Comparison of ENCODE assay signal across 8 cellular contexts in the genomic region with DNA sequence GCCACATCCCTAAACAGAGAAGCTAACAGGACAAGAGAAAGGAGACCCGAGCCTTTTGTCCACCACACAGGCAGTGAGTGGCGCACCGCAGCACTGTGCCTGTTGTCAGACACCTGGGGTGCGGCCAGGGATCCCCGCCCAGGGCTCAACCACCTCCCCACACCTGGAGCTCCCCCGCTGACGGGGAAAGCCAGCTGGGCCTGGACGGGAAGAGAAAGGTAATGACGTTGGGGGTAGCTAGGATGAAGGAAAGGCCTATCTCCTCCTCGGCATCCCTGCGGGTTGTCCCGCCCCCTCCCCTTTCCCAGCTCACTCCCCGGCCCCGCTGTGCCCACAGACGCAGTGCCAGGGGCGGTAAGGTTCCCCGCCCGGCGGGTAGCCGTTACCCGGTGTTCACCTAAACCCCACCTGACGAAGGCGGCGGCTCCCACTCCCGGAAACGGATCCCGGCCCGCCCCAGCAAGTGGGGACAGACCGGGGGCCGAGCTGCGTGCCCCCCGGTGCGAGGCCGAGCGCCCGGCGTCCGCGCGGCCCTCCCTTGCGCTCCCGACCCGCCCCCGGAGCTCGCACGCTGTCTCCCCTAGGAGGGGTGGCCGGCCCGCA. TPM values are rescaled to one million over a fixed set of nuclear protein-coding genes. Genes with fewer than 3 reads are reported as not detected.
DNase-seq lines count a peak whose midpoint lies in the region; ATAC-seq, FAIRE-seq and TF ChIP-seq lines count a peak whose summit lies in the region.

No MANE protein-coding gene starts in this region.

- H3K9me3 Mint-ChIP-seq in WTC11: no peaks in the 10 kb centered on the region
- H3K9me3 Mint-ChIP-seq in stimulated activated naive B cell treated with anti-CD40 and anti-IgM and Interleukin-4, amounts not matched to agents 10 μg/mL and 1 μg/mL and 100 μg/mL, for 72 hours: no peaks in the 10 kb centered on the region

- no peak for FAIRE-seq in A549 (lab: Jason Lieb, UNC)

- H3K36me3 ChIP-seq in lung (ENCODE audit: control insufficient read depth in 2 of 2, insufficient read depth in 2 of 2, low read length in 2 of 2): peaks cover 16 to 35% of the 10 kb centered on the region in 2 donors

- no peak for TF ChIP-seq RAD21 in A549 (conservative IDR thresholded peaks at IDR 0.05 in 1 of 2, IDR thresholded peaks at IDR 0.05 in 1 of 2)

- no peak for TF ChIP-seq EP300 in A549 (IDR thresholded peaks at IDR 0.05)

- H3K4me3 Mint-ChIP-seq in WTC11: peak overlapping the region; percentile 89
- peak overlapping the region; percentile 91 to 92 for H3K4me3 Mint-ChIP-seq in stimulated activated naive B cell treated with anti-CD40 and anti-IgM and Interleukin-4, amounts not matched to agents 10 μg/mL and 1 μg/mL and 100 μg/mL, for 72 hours

- ATAC-seq in A549: peak; percentile 41 to 59
- ATAC-seq in HG03565 (IDR thresholded peaks at IDR 0.05; ENCODE audit: unreplicated experiment): peak; percentile 2
- peak; percentile 0; the same call in 1 of the 2 replicates for ATAC-seq in WTC11
- ATAC-seq in lung (ENCODE audit: insufficient read depth, low FRiP score): peak; percentile 32
- ATAC-seq in stimulated activated naive B cell treated with anti-CD40 and anti-IgM and Interleukin-4, amounts not matched to agents 10 μg/mL and 1 μg/mL and 100 μg/mL, for 72 hours (replicated peaks): peak; percentile 7 to 10
- ATAC-seq in GM18520 (IDR thresholded peaks at IDR 0.05; ENCODE audit: unreplicated experiment): no peak

- DNase-seq in A549 (ENCODE audit: low read depth in 1 of 2, low spot score in 1 of 2) (peak in 1 of 2 experiments; percentile 13), GM19240 (ENCODE audit: insufficient read length, low spot score) (peak; percentile 35), WTC11 (ENCODE audit: low spot score) (peak; percentile 55), lung (ENCODE audit: low spot score) (peak; percentile 38)
- DNase-seq in stimulated activated naive B cell treated with anti-CD40 and anti-IgM and Interleukin-4, amounts not matched to agents 10 μg/mL and 1 μg/mL and 100 μg/mL, for 72 hours: peak; percentile 17

- CTCF ChIA-PET in A549 (lab: Yijun Ruan, JAX) (interaction anchor here (0.9 to 2.6 kb wide), 10 partner anchors 9 to 367 kb away, joined by 3 to 8 read pairs (median 4); partner anchors contain the start of genes CENATAC and VPS11), WTC11 (lab: Charles Lee) (interaction anchor here (0.6 to 3.0 kb wide), 9 partner anchors 9 to 315 kb away, joined by 3 to 14 read pairs (median 4); partner anchors contain the start of genes CBL, CENATAC and VPS11)

- no peak for TF ChIP-seq POLR2A in A549 (IDR thresholded peaks at IDR 0.05; ENCODE audit: low read length)

- H3K27ac Mint-ChIP-seq in WTC11: peak overlapping the region; percentile 88
- peak overlapping the region; percentile 96 for H3K27ac Mint-ChIP-seq in stimulated activated naive B cell treated with anti-CD40 and anti-IgM and Interleukin-4, amounts not matched to agents 10 μg/mL and 1 μg/mL and 100 μg/mL, for 72 hours

- WGBS in A549 (ENCODE audit: missing lambda C conversion rate): 0% methylated on average over 9 of the region's 48 CpGs
- WGBS in lung, 2 donors: 0% methylated on average over 46 to 48 of the region's 48 CpGs

- H3K9me3 ChIP-seq in A549: no peaks in the 10 kb centered on the region
- H3K9me3 ChIP-seq in lung (ENCODE audit: control insufficient read depth in 2 of 2, insufficient read depth in 1 of 2, low read length in 1 of 2): no peaks in the 10 kb centered on the region

- peaks cover 45% of the 10 kb centered on the region for H3K36me3 Mint-ChIP-seq in WTC11
- peaks cover 38 to 55% of the 10 kb centered on the region in 2 donors for H3K36me3 Mint-ChIP-seq in stimulated activated naive B cell treated with anti-CD40 and anti-IgM and Interleukin-4, amounts not matched to agents 10 μg/mL and 1 μg/mL and 100 μg/mL, for 72 hours

- TF ChIP-seq CTCF in A549 (IDR thresholded peaks at IDR 0.05): no peak
- TF ChIP-seq CTCF in WTC11 (IDR thresholded peaks at IDR 0.05): no peak
- TF ChIP-seq CTCF in lung (IDR thresholded peaks at IDR 0.05; ENCODE audit: control extremely low read depth, extremely low read depth): no peak

- POLR2A ChIA-PET in A549 (lab: Yijun Ruan, JAX): interaction anchor here (0.6 to 1.9 kb wide), 7 partner anchors 9 to 46 kb away, joined by 3 to 9 read pairs (median 4); partner anchors contain the start of genes DPAGT1 and VPS11
- POLR2A ChIA-PET in WTC11 (lab: Charles Lee): interaction anchor here (0.6 to 2.6 kb wide), 9 partner anchors 9 to 145 kb away, joined by 3 to 20 read pairs (median 5); partner anchors contain the start of genes CENATAC, DPAGT1, HMBS and NLRX1

- H3K4me2 ChIP-seq in A549: peak overlapping the region; percentile 95

- no peaks in the 10 kb centered on the region for H3K27me3 Mint-ChIP-seq in WTC11 (ENCODE audit: low read depth)
- no peaks in the 10 kb centered on the region for H3K27me3 Mint-ChIP-seq in stimulated activated naive B cell treated with anti-CD40 and anti-IgM and Interleukin-4, amounts not matched to agents 10 μg/mL and 1 μg/mL and 100 μg/mL, for 72 hours

- H3K4me3 ChIP-seq in A549: peak overlapping the region; percentile 82
- H3K4me3 ChIP-seq in lung: peak overlapping the region; percentile 89

- H3K27ac ChIP-seq in A549 (peak overlapping the region; percentile 90 to 95), cingulate gyrus (ENCODE audit: low read depth, low read length) (peak overlapping the region; percentile 47), lung (ENCODE audit: low read depth in 1 of 2, low read length in 1 of 2) (peak overlapping the region; percentile 93 to 94)

- H3K4me1 Mint-ChIP-seq in WTC11: peaks cover 17% of the 10 kb centered on the region
- peaks cover 40 to 62% of the 10 kb centered on the region in 2 donors for H3K4me1 Mint-ChIP-seq in stimulated activated naive B cell treated with anti-CD40 and anti-IgM and Interleukin-4, amounts not matched to agents 10 μg/mL and 1 μg/mL and 100 μg/mL, for 72 hours

- no peaks in the 10 kb centered on the region for H3K27me3 ChIP-seq in lung (ENCODE audit: control insufficient read depth, insufficient read depth)

- peaks cover 11% of the 10 kb centered on the region; the same call in 2 of the 3 replicates for H3K4me1 ChIP-seq in A549
- peaks cover 4 to 7% of the 10 kb centered on the region in 2 donors for H3K4me1 ChIP-seq in lung (ENCODE audit: control insufficient read depth in 2 of 2, insufficient read depth in 2 of 2, low read length in 2 of 2)

TF ChIP-seq in A549, 52 proteins besides CTCF, POLR2A, EP300 and RAD21:
- TF ChIP-seq PHF8 (IDR thresholded peaks at IDR 0.05; ENCODE audit: borderline replicate concordance, low read depth) (peak; percentile 80), FOSB (CRISPR knock-in tag; IDR thresholded peaks at IDR 0.05) (no peak)

TF ChIP-seq in WTC11, 78 proteins besides CTCF, POLR2A, EP300 and RAD21 (continues in another document):
- TF ChIP-seq KAT7 (CRISPR knock-in tag; IDR thresholded peaks at IDR 0.05; ENCODE audit: borderline replicate concordance): no peak
- no peak for TF ChIP-seq OVOL2 (CRISPR knock-in tag; IDR thresholded peaks at IDR 0.05; ENCODE audit: borderline replicate concordance)

RNA-seq across cellular contexts. Expression of gene HYOU1, which starts 0.5 kb away (rescaled TPM):
- polyA plus RNA-seq in A549 (2011; rRNA removed) (83.1 and 116 TPM in 2 replicates), A549 (2017; fragmentation: RNase III; extraction: RNeasy Plus Mini Kit Qiagen cat#74134 plus additional on column Dnase treatment) (38.0 to 44.8 TPM (median 42.1 TPM) in 3 replicates), lung (100 to 1,000 TPM in 1 of 2 donors, 10 to 100 TPM in 1; 59.7 to 152 TPM)
- polyA plus RNA-seq in A549 (2012; cell fraction: cytosol; rRNA removed): 40.0 and 46.4 TPM in 2 replicates
- polyA plus RNA-seq in A549 (2012; cell fraction: nucleus; rRNA removed): 97.5 and 104 TPM in 2 replicates
- polyA minus RNA-seq in A549 (2011; rRNA and poly(A)+ RNA removed): 100 and 116 TPM in 2 replicates
- total RNA-seq in WTC11 (2021) (212 to 276 TPM (median 218 TPM) in 3 replicates), lung (100 to 1,000 TPM in 1 of 2 donors, 10 to 100 TPM in 1; 46.6 to 252 TPM)

RNA-seq across cellular contexts. Expression of gene VPS11, which starts 11.1 kb away (rescaled TPM):
- polyA plus RNA-seq in A549 (2011; rRNA removed) (4.6 and 11.3 TPM in 2 replicates), A549 (2017; fragmentation: RNase III; extraction: RNeasy Plus Mini Kit Qiagen cat#74134 plus additional on column Dnase treatment) (10.8 to 12.1 TPM (median 12.0 TPM) in 3 replicates), lung (10 to 100 TPM; 33.8 to 56.1 TPM)
- 7.0 and 7.1 TPM in 2 replicates for polyA plus RNA-seq in A549 (2012; cell fraction: cytosol; rRNA removed)
- polyA plus RNA-seq in A549 (2012; cell fraction: nucleus; rRNA removed): 19.4 and 21.8 TPM in 2 replicates
- polyA minus RNA-seq in A549 (2011; rRNA and poly(A)+ RNA removed): 11.6 and 15.0 TPM in 2 replicates
- total RNA-seq in WTC11 (2021) (17.2 to 20.2 TPM (median 18.4 TPM) in 3 replicates), lung (10 to 100 TPM; 34.6 to 36.0 TPM)

RNA-seq across cellular contexts. Expression of gene SLC37A4, which starts 25.8 kb away (rescaled TPM):
- polyA plus RNA-seq in A549 (2011; rRNA removed) (21.2 and 22.8 TPM in 2 replicates), A549 (2017; fragmentation: RNase III; extraction: RNeasy Plus Mini Kit Qiagen cat#74134 plus additional on column Dnase treatment) (12.7 to 15.5 TPM (median 14.0 TPM) in 3 replicates), lung (10 to 100 TPM; 13.5 to 13.6 TPM)
- polyA plus RNA-seq in A549 (2012; cell fraction: cytosol; rRNA removed): 15.9 and 20.1 TPM in 2 replicates
- polyA plus RNA-seq in A549 (2012; cell fraction: nucleus; rRNA removed): 42.8 and 46.0 TPM in 2 replicates
- 26.0 and 30.3 TPM in 2 replicates for polyA minus RNA-seq in A549 (2011; rRNA and poly(A)+ RNA removed)
- total RNA-seq in WTC11 (2021) (48.6 to 57.0 TPM (median 54.5 TPM) in 3 replicates), lung (10 to 100 TPM in 1 of 2 donors, 1 to 10 TPM in 1; 8.2 to 16.2 TPM)

RNA-seq across cellular contexts. Expression of gene HMBS, which starts 28.2 kb away (rescaled TPM):
- polyA plus RNA-seq in A549 (2011; rRNA removed) (62.2 and 77.6 TPM in 2 replicates), A549 (2017; fragmentation: RNase III; extraction: RNeasy Plus Mini Kit Qiagen cat#74134 plus additional on column Dnase treatment) (48.8 to 51.7 TPM (median 49.1 TPM) in 3 replicates), lung (10 to 100 TPM; 31.5 to 33.3 TPM)
- polyA plus RNA-seq in A549 (2012; cell fraction: cytosol; rRNA removed): 71.6 and 74.7 TPM in 2 replicates
- polyA plus RNA-seq in A549 (2012; cell fraction: nucleus; rRNA removed): 83.1 and 86.5 TPM in 2 replicates
- 56.8 and 74.4 TPM in 2 replicates for polyA minus RNA-seq in A549 (2011; rRNA and poly(A)+ RNA removed)
- total RNA-seq in WTC11 (2021) (55.4 to 64.4 TPM (median 62.3 TPM) in 3 replicates), lung (10 to 100 TPM; 11.7 to 31.5 TPM)

RNA-seq across cellular contexts. Expression of gene TRAPPC4, which starts 37.9 kb away (rescaled TPM):
- 77.7 and 90.0 TPM in 2 replicates for polyA plus RNA-seq in A549 (2011; rRNA removed)
- polyA plus RNA-seq in A549 (2012; cell fraction: cytosol; rRNA removed): 116 and 173 TPM in 2 replicates
- polyA plus RNA-seq in A549 (2012; cell fraction: nucleus; rRNA removed): 75.2 and 94.8 TPM in 2 replicates
- 61.7 to 72.8 TPM (median 71.6 TPM) in 3 replicates for polyA plus RNA-seq in A549 (2017; fragmentation: RNase III; extraction: RNeasy Plus Mini Kit Qiagen cat#74134 plus additional on column Dnase treatment)
- polyA minus RNA-seq in A549 (2011; rRNA and poly(A)+ RNA removed): 46.0 and 53.7 TPM in 2 replicates
- total RNA-seq in WTC11 (2021): 65.1 to 75.7 TPM (median 65.5 TPM) in 3 replicates
- total RNA-seq in lung: 10 to 100 TPM; 45.8 to 71.4 TPM
- polyA plus RNA-seq in lung: 10 to 100 TPM; 43.0 to 63.1 TPM

Comparison
In these comparisons a context has a peak if more than half of its experiments do, and no peak if none do; other contexts are left out.
1. Of the 8 proteins assayed by ChIP-seq in both WTC11 and A549: peak only in WTC11: HMGXB4 and JUN; only in A549: none; in both: none; in neither: 6.